Comparison of ENCODE assay signal across 8 cellular contexts in the genomic region with DNA sequence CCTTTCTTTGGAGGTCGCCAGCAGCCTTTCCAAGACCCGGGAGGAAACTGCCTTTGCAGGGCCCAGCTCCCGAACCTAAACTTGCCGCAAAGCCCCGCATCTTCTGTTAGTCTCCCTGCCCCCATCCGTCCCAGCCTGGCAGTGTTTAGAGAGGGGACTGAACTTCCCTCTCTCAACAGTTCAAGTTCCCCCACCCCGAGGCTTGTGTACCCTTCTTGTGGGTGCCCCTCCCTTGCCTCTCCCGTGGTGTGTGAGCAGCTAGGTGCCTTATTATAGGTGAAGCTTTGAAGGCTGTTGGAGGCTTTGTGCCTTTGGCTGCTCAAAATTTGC. TPM values are rescaled to one million over a fixed set of nuclear protein-coding genes. Genes with fewer than 3 reads are reported as not detected.
DNase-seq lines count a peak whose midpoint lies in the region; ATAC-seq, FAIRE-seq and TF ChIP-seq lines count a peak whose summit lies in the region.

No MANE protein-coding gene starts in this region.

- H3K36me3 ChIP-seq in CD4-positive, alpha-beta memory T cell (ENCODE audit: insufficient read depth, low read length) = peaks cover 15% of the 10 kb centered on the region
- H3K36me3 ChIP-seq in Loucy (ENCODE audit: insufficient read depth, low read length) = peaks cover 20% of the 10 kb centered on the region; the same call in 1 of the 2 replicates
- no peaks in the 10 kb centered on the region; a peak in 1 of 4 replicates for H3K36me3 ChIP-seq in GM12878 (ENCODE audit: control insufficient read depth in 2 of 2, insufficient read depth in 2 of 2, low read length in 1 of 2)
- H3K36me3 ChIP-seq in lung (ENCODE audit: control insufficient read depth in 2 of 2, insufficient read depth in 2 of 2, low read length in 2 of 2) = peaks cover 0 to 11% of the 10 kb centered on the region in 2 donors
- no peaks in the 10 kb centered on the region for H3K36me3 ChIP-seq in urinary bladder (ENCODE audit: insufficient read depth)

- TF ChIP-seq RAD21 in GM12878 (IDR thresholded peaks at IDR 0.05; ENCODE audit: insufficient read depth, low read depth, low read length) = peak; percentile 25; the same call in 1 of the 2 replicates

- H3K4me3 ChIP-seq in CD4-positive, alpha-beta memory T cell (ENCODE audit: low read length in 2 of 2) = peak overlapping the region; percentile 63 to 92
- H3K4me3 ChIP-seq in Loucy (ENCODE audit: low read length, poor library complexity, severe bottlenecking) (peak overlapping the region; percentile 95), GM12878 (peak overlapping the region; percentile 80), lung (peak overlapping the region; percentile 63), urinary bladder (ENCODE audit: low read depth, low read length) (peak overlapping the region; percentile 67)

- no peak for FAIRE-seq in GM12878 (lab: Jason Lieb, UNC)

- in situ Hi-C loops in GM12878 (cut with MboI) = no loop called here

- H3K9me3 Mint-ChIP-seq in CD4-positive, alpha-beta memory T cell = peaks cover 0 to 4% (median 0%) of the 10 kb centered on the region in 8 donors

- no peaks in the 10 kb centered on the region for H3K27me3 ChIP-seq in CD4-positive, alpha-beta memory T cell (ENCODE audit: insufficient read depth, low read length)
- H3K27me3 ChIP-seq in Loucy (ENCODE audit: insufficient read depth, low read length, poor library complexity, severe bottlenecking) = no peaks in the 10 kb centered on the region
- H3K27me3 ChIP-seq in GM12878 (replicated peaks in 1 of 2; ENCODE audit: control insufficient read depth in 2 of 2, insufficient read depth in 2 of 2, low read length in 1 of 2) = no peaks in the 10 kb centered on the region
- no peaks in the 10 kb centered on the region for H3K27me3 ChIP-seq in lung (ENCODE audit: control insufficient read depth, insufficient read depth)

- no peak for TF ChIP-seq EP300 in GM12878 (IDR thresholded peaks at IDR 0.05; ENCODE audit: borderline replicate concordance in 1 of 2, control insufficient read depth in 1 of 2, low read depth in 2 of 2, low read length in 2 of 2)

- H3K9me2 ChIP-seq in Loucy (replicated peaks; ENCODE audit: low read depth, low read length) = no peaks in the 10 kb centered on the region

- DNase-seq in CD4-positive, alpha-beta memory T cell = peak; percentile 44 to 80 (median 54)
- no peak for DNase-seq in GM12878 (ENCODE audit: low read depth, low spot score)
- DNase-seq in lung (ENCODE audit: low spot score) = no peak
- DNase-seq in posterior vena cava (ENCODE audit: low spot score) = no peak
- DNase-seq in NCI-H82 (lab: John Stamatoyannopoulos, UW) = no peak

- H3K27ac Mint-ChIP-seq in CD4-positive, alpha-beta memory T cell = peak overlapping the region; percentile 85 to 95 (median 90)

- peak overlapping the region; percentile 93 for H3K27ac ChIP-seq in CD4-positive, alpha-beta memory T cell (ENCODE audit: low read depth, low read length)
- peak overlapping the region; percentile 52 for H3K27ac ChIP-seq in GM12878 (ENCODE audit: control insufficient read depth, insufficient read depth)
- H3K27ac ChIP-seq in lung (ENCODE audit: low read depth in 1 of 2, low read length in 1 of 2) = peak overlapping the region; percentile 88 to 100
- H3K27ac ChIP-seq in urinary bladder (ENCODE audit: low read depth) = peak overlapping the region; percentile 86

- WGBS in GM12878 (ENCODE audit: insufficient coverage, insufficient replicate concordance, low lambda C conversion rate, missing lambda C conversion rate) = 0% methylated on average over 8 of the region's 8 CpGs
- WGBS in lung, 2 donors = 1% methylated on average over 8 of the region's 8 CpGs
- 1% methylated on average over 8 of the region's 8 CpGs for WGBS in urinary bladder

- H2AFZ ChIP-seq in Loucy (ENCODE audit: low read length) = peak overlapping the region; percentile 81
- H2AFZ ChIP-seq in GM12878 (ENCODE audit: control insufficient read depth, low read depth, low read length) = peak overlapping the region; percentile 64; the same call in 1 of the 2 replicates

- no peaks in the 10 kb centered on the region for H3K9me3 ChIP-seq in CD4-positive, alpha-beta memory T cell (ENCODE audit: control insufficient read depth in 1 of 2, low read length in 2 of 2)
- no peaks in the 10 kb centered on the region for H3K9me3 ChIP-seq in Loucy (ENCODE audit: insufficient read depth, low read depth, low read length)
- H3K9me3 ChIP-seq in GM12878 (replicated peaks; ENCODE audit: control insufficient read depth, insufficient read depth, low read length) = peaks cover 19% of the 10 kb centered on the region; the same call in 2 of the 3 replicates
- no peaks in the 10 kb centered on the region for H3K9me3 ChIP-seq in lung (ENCODE audit: control insufficient read depth in 2 of 2, insufficient read depth in 1 of 2, low read length in 1 of 2)

- no peak for TF ChIP-seq POLR2A in GM12878 (IDR thresholded peaks at IDR 0.05; ENCODE audit: low read depth, low read length)

- CTCF ChIA-PET in CD4-positive, alpha-beta memory T cell (lab: Charles Lee; ENCODE audit: partially characterized antibody) = interaction anchor here (1.2 to 19.3 kb wide), 11 partner anchors 8 to 479 kb away, joined by 3 to 296 read pairs (median 16); a partner anchor contains a TSS
- CTCF ChIA-PET in GM12878 (lab: Yijun Ruan, JAX) = interaction anchor here (0.6 to 9.9 kb wide), 15 partner anchors 8 to 480 kb away, joined by 3 to 104 read pairs (median 5); no protein-coding TSS in a partner anchor

- peak overlapping the region; percentile 89 to 99 (median 96) for H3K4me3 Mint-ChIP-seq in CD4-positive, alpha-beta memory T cell

- H3K79me2 ChIP-seq in Loucy (ENCODE audit: insufficient read depth, low read length) (peaks cover 54% of the 10 kb centered on the region), GM12878 (ENCODE audit: control insufficient read depth, insufficient read depth, low read length) (peaks cover 20% of the 10 kb centered on the region)

- H3K36me3 Mint-ChIP-seq in CD4-positive, alpha-beta memory T cell = peaks cover 28 to 49% of the 10 kb centered on the region in 2 donors

- H3K4me1 ChIP-seq in CD4-positive, alpha-beta memory T cell (ENCODE audit: insufficient read depth, low read length) = peaks cover 64% of the 10 kb centered on the region
- peaks cover 52% of the 10 kb centered on the region for H3K4me1 ChIP-seq in Loucy (ENCODE audit: insufficient read depth, low read length, poor library complexity, severe bottlenecking)
- H3K4me1 ChIP-seq in GM12878 (ENCODE audit: control insufficient read depth, insufficient read depth, low read length) = peaks cover 35% of the 10 kb centered on the region
- H3K4me1 ChIP-seq in lung (ENCODE audit: control insufficient read depth in 2 of 2, insufficient read depth in 2 of 2, low read length in 2 of 2) = peaks cover 2 to 10% of the 10 kb centered on the region in 2 donors
- H3K4me1 ChIP-seq in urinary bladder (ENCODE audit: insufficient read depth) = no peaks in the 10 kb centered on the region

- H3K4me1 Mint-ChIP-seq in CD4-positive, alpha-beta memory T cell = peaks cover 41 to 76% (median 56%) of the 10 kb centered on the region in 4 donors

- peak overlapping the region; percentile 91 for H3K4me2 ChIP-seq in Loucy (ENCODE audit: low read depth, low read length, poor library complexity, severe bottlenecking)
- peak overlapping the region; percentile 97 for H3K4me2 ChIP-seq in GM12878 (ENCODE audit: control insufficient read depth, insufficient read depth)

- H3K9ac ChIP-seq in Loucy (ENCODE audit: low read depth, low read length, poor library complexity, severe bottlenecking) (peak overlapping the region; percentile 92), GM12878 (ENCODE audit: control insufficient read depth, insufficient read depth, low read length) (peak overlapping the region; percentile 74)

- no peaks in the 10 kb centered on the region for H3K27me3 Mint-ChIP-seq in CD4-positive, alpha-beta memory T cell

- TF ChIP-seq CTCF in Loucy (conservative IDR thresholded peaks at IDR 0.05; ENCODE audit: low read length) (no peak), GM12878 (IDR thresholded peaks at IDR 0.05 in 2 of 3, conservative IDR thresholded peaks at IDR 0.05 in 1 of 3; ENCODE audit: control insufficient read depth in 2 of 3, extremely low read depth in 1 of 3, insufficient read depth in 1 of 3, low read depth in 3 of 3, low read length in 3 of 3) (no peak), lung (IDR thresholded peaks at IDR 0.05; ENCODE audit: control extremely low read depth, extremely low read depth) (no peak)

- no peaks in the 10 kb centered on the region for H3F3A ChIP-seq in Loucy (ENCODE audit: low read depth)

- RAD21 ChIA-PET in GM12878 (lab: Charles Lee; ENCODE audit: unreplicated experiment) = interaction anchor here (0.8 to 18.4 kb wide), 16 partner anchors 10 to 479 kb away, joined by 3 to 322 read pairs (median 11); a partner anchor contains a TSS

- H4K20me1 ChIP-seq in Loucy (ENCODE audit: insufficient read depth, low read length, poor library complexity, severe bottlenecking) (peaks cover 48% of the 10 kb centered on the region), GM12878 (ENCODE audit: control insufficient read depth, insufficient read depth) (no peaks in the 10 kb centered on the region)

- SMC1A ChIA-PET in GM12878 (lab: Charles Lee; ENCODE audit: uncharacterized antibody, unreplicated experiment) = interaction anchor here (0.8 to 25.4 kb wide), 19 partner anchors 9 to 479 kb away, joined by 3 to 444 read pairs (median 5); a partner anchor contains a TSS

- intact Hi-C loops in CD4-positive, alpha-beta memory T cell (cut with micrococcal nuclease) = loop anchor here (1.0 to 2.0 kb wide), 4 partner anchors 20 to 215 kb away; a partner anchor contains a TSS
- intact Hi-C loops in GM12878 (cut with micrococcal nuclease; ENCODE audit: unreplicated experiment) (loop anchor here (5.0 to 10.0 kb wide), 2 partner anchors 252 to 395 kb away; no protein-coding TSS in a partner anchor), posterior vena cava (cut with DNase I) (loop anchor here (5.0 to 10.0 kb wide), 2 partner anchors 122 to 190 kb away; no protein-coding TSS in a partner anchor)

- POLR2A ChIA-PET in CD4-positive, alpha-beta memory T cell (lab: Charles Lee; ENCODE audit: partially characterized antibody) = interaction anchor here (0.8 to 14.7 kb wide), 23 partner anchors 10 to 1092 kb away, joined by 3 to 435 read pairs (median 5); a partner anchor contains a TSS
- POLR2A ChIA-PET in GM12878 (lab: Charles Lee) = interaction anchor here (0.5 to 6.6 kb wide), 12 partner anchors 9 to 453 kb away, joined by 3 to 65 read pairs (median 4); a partner anchor contains a TSS

- no TSS peak for BruUV-seq in GM12878 (replicated peaks; lab: Mats Ljungman, UMichigan)

- peak; percentile 21 for ATAC-seq in GM12878
- no peak for ATAC-seq in lung (ENCODE audit: insufficient read depth, low FRiP score)
- ATAC-seq in HG02852 (IDR thresholded peaks at IDR 0.05; ENCODE audit: unreplicated experiment) = no peak

RNA-seq across cellular contexts. Expression of a gene that starts 1.4 kb away (rescaled TPM):
- 100 to 1,000 TPM; 335 to 364 TPM for total RNA-seq in CD4-positive, alpha-beta memory T cell
- polyA plus RNA-seq in CD4-positive, alpha-beta memory T cell = 100 to 1,000 TPM; 119 to 136 TPM
- total RNA-seq in GM12878 (2013; cell fraction: nucleolus; rRNA removed) = 56.4 and 60.7 TPM in 2 replicates
- total RNA-seq in GM12878 (2014; rRNA removed) (75.9 and 78.2 TPM in 2 replicates), GM12878 (2014; rRNA removed; fragmentation: Illumina TruSeq; extraction: Trizol) (31.7 and 34.8 TPM in 2 replicates), GM12878 (2021) (45.5 and 48.5 TPM in 2 replicates), lung (100 to 1,000 TPM; 107 to 133 TPM), urinary bladder (48.9 TPM), posterior vena cava (100 to 1,000 TPM; 104 to 280 TPM)
- polyA plus RNA-seq in GM12878 (2011; ENCODE audit: low read depth) = 22.4 TPM
- polyA plus RNA-seq in GM12878 (2011; rRNA removed) (122 and 133 TPM in 2 replicates), GM12878 (2014; fragmentation: Illumina TruSeq; extraction: Trizol) (35.3 and 36.6 TPM in 2 replicates), GM12878 (2014; fragmentation: Nextera tagmentation; extraction: Ambion mirVana) (10 to 100 TPM in 1 of 2 experiments, 1 to 10 TPM in 1; 9.3 to 26.5 TPM), GM12878 (2014; rRNA removed) (55.9 and 79.2 TPM in 2 replicates), GM12878 (2016; fragmentation: Nextera tagmentation; extraction: Ambion mirVana) (10 to 100 TPM; 11.1 to 11.9 TPM), lung (10 to 100 TPM; 22.9 to 55.2 TPM), urinary bladder (39.4 TPM)
- polyA plus RNA-seq in GM12878 (2011; cell fraction: cytosol; rRNA removed) = 167 and 195 TPM in 2 replicates
- polyA plus RNA-seq in GM12878 (2011; cell fraction: nucleus; rRNA removed) = 61.3 and 63.9 TPM in 2 replicates
- 33.1 and 35.0 TPM in 2 replicates for polyA plus RNA-seq in GM12878 (2012)
- 166 and 214 TPM in 2 replicates for polyA minus RNA-seq in GM12878 (2011; rRNA and poly(A)+ RNA removed)
- 58.0 and 63.5 TPM in 2 replicates for polyA minus RNA-seq in GM12878 (2011; cell fraction: cytosol; rRNA and poly(A)+ RNA removed)
- polyA minus RNA-seq in GM12878 (2011; cell fraction: nucleus; rRNA and poly(A)+ RNA removed) = 125 and 186 TPM in 2 replicates

Comparison
In these comparisons a context has a peak if more than half of its experiments do, and no peak if none do; other contexts are left out.
1. DNase-seq: peak in CD4-positive, alpha-beta memory T cell (5 of 5); none in GM12878 (single experiment), lung (single experiment), posterior vena cava (single experiment) and NCI-H82 (single experiment).
2. Peak in every context shown above with its lines, with median percentiles within 50 percentile points of each other: H3K27ac ChIP-seq and H3K4me3 ChIP-seq.